ENCODE assay signal across 2 cellular contexts in genomic region chr7:139771001-139771956, GRCh38.
A peak's percentile ranks its signal among the peaks of the same experiment; 100 is the strongest.
TF ChIP-seq lines count a peak whose summit lies in the region.

No MANE protein-coding gene starts in this region.

TF ChIP-seq in HCT116, 20 proteins besides CTCF, POLR2A, EP300 and RAD21 (continued from another document):
- TF ChIP-seq ATF3 (IDR thresholded peaks at IDR 0.05) = peak; percentile 96; the same call in 1 of the 2 replicates
- TF ChIP-seq EZH2 (IDR thresholded peaks at IDR 0.05) = no peak
- TF ChIP-seq POLR2AphosphoS5 (IDR thresholded peaks at IDR 0.05; ENCODE audit: low read depth, low read length) = peak; percentile 59; the same call in 1 of the 2 replicates
- no peak for TF ChIP-seq REST (IDR thresholded peaks at IDR 0.05; ENCODE audit: low read depth)
- no peak for TF ChIP-seq ZFX (IDR thresholded peaks at IDR 0.05)
- peak; percentile 91 for TF ChIP-seq FOSL1 (IDR thresholded peaks at IDR 0.05; ENCODE audit: low read depth)
- peak; percentile 67 for TF ChIP-seq YY1 (IDR thresholded peaks at IDR 0.05; ENCODE audit: extremely low read depth, insufficient replicate concordance, low read depth, low read length)
- TF ChIP-seq JUND (IDR thresholded peaks at IDR 0.05) = peak; percentile 85
- TF ChIP-seq CBX3 (IDR thresholded peaks at IDR 0.05; ENCODE audit: low read depth) = peak; percentile 53
- no peak for TF ChIP-seq ELF1 (IDR thresholded peaks at IDR 0.05; ENCODE audit: borderline replicate concordance, low read depth)
- peak; percentile 87 for TF ChIP-seq SIN3A (IDR thresholded peaks at IDR 0.05; ENCODE audit: low read depth)
- peak; percentile 97 for TF ChIP-seq CEBPB (IDR thresholded peaks at IDR 0.05; ENCODE audit: low read depth)
- TF ChIP-seq EZH2phosphoT487 (IDR thresholded peaks at IDR 0.05; ENCODE audit: borderline replicate concordance) = no peak
- no peak for TF ChIP-seq TCF7L2 (IDR thresholded peaks at IDR 0.05; ENCODE audit: borderline replicate concordance, extremely low read depth, insufficient read depth, insufficient read length)
- TF ChIP-seq EGR1 (IDR thresholded peaks at IDR 0.05; ENCODE audit: low read depth) = peak; percentile 43; the same call in 1 of the 2 replicates
- TF ChIP-seq ZBTB33 (IDR thresholded peaks at IDR 0.05; ENCODE audit: extremely low read depth, insufficient replicate concordance, low read length) = peak; percentile 62
- TF ChIP-seq SP1 (IDR thresholded peaks at IDR 0.05; ENCODE audit: low read depth) = peak; percentile 81

TF ChIP-seq in SK-N-SH, 30 proteins besides CTCF, POLR2A, EP300 and RAD21 (continued from another document):
- no peak for TF ChIP-seq REST (IDR thresholded peaks at IDR 0.05; ENCODE audit: low read depth, low read length)
- TF ChIP-seq TCF12 (IDR thresholded peaks at IDR 0.05) = peak; percentile 90
- TF ChIP-seq JUND (IDR thresholded peaks at IDR 0.05) = peak; percentile 93
- no peak for TF ChIP-seq MXI1 (IDR thresholded peaks at IDR 0.05; ENCODE audit: low read depth, low read length)
- TF ChIP-seq FOXM1 (IDR thresholded peaks at IDR 0.05; ENCODE audit: low read depth) = peak; percentile 45; the same call in 1 of the 2 replicates
- TF ChIP-seq NFIC (IDR thresholded peaks at IDR 0.05; ENCODE audit: borderline replicate concordance) = peak; percentile 67
- TF ChIP-seq YY1 (IDR thresholded peaks at IDR 0.05; ENCODE audit: low read depth) = peak; percentile 52; the same call in 1 of the 2 replicates
- TF ChIP-seq ZBTB33 (IDR thresholded peaks at IDR 0.05; ENCODE audit: borderline replicate concordance, low read depth) = peak; percentile 54; the same call in 1 of the 2 replicates
- TF ChIP-seq TEAD4 (IDR thresholded peaks at IDR 0.05; ENCODE audit: borderline replicate concordance, insufficient read depth) = peak; percentile 89
- TF ChIP-seq PBX3 (IDR thresholded peaks at IDR 0.05) = peak; percentile 87
- TF ChIP-seq RFX5 (IDR thresholded peaks at IDR 0.05; ENCODE audit: low read length) = no peak
- peak; percentile 61 for TF ChIP-seq MAX (IDR thresholded peaks at IDR 0.05; ENCODE audit: low read depth)
- TF ChIP-seq IRF3 (IDR thresholded peaks at IDR 0.05; ENCODE audit: low read depth, low read length) = no peak
- TF ChIP-seq NRF1 (IDR thresholded peaks at IDR 0.05; ENCODE audit: low read depth, low read length) = no peak
- no peak for TF ChIP-seq GATA2 (CRISPR knock-in tag; IDR thresholded peaks at IDR 0.05)
- 0 out of 2 replicates have a peak, but pooled peaks have one; percentile 51 for TF ChIP-seq ELF1 (IDR thresholded peaks at IDR 0.05)
TF ChIP-seq in SK-N-SH: peak in this region for 16.
